Comparison of ENCODE assay signal across 1 cellular context in genomic region chr15:40382580-40383456, GRCh38.
A peak's percentile ranks its signal among the peaks of the same experiment; 100 is the strongest.
TF ChIP-seq lines count a peak whose summit lies in the region.

Gene KNSTRN, plus strand, starts transcription at chr15:40382721. Its CDS starts 115 bp downstream, at chr15:40382836.

TF ChIP-seq in HEK293, 187 proteins besides CTCF, POLR2A, EP300 and RAD21 (continued from another document):
- no peak for TF ChIP-seq PRDM4 (tag by site-specific recombination; IDR thresholded peaks at IDR 0.05)
- TF ChIP-seq ZBTB48 (tag by site-specific recombination; IDR thresholded peaks at IDR 0.05), result peak; percentile 70
- TF ChIP-seq TCF7L2 (IDR thresholded peaks at IDR 0.05; ENCODE audit: borderline replicate concordance, low read depth, low read length), result peak; percentile 60; the same call in 1 of the 2 replicates
- peak; percentile 92 for TF ChIP-seq KLF9 (tag by site-specific recombination; IDR thresholded peaks at IDR 0.05; ENCODE audit: low read depth)
- no peak for TF ChIP-seq HOXC10 (CRISPR knock-in tag; IDR thresholded peaks at IDR 0.05)
- TF ChIP-seq ZNF473 (tag by site-specific recombination; IDR thresholded peaks at IDR 0.05), result no peak
- TF ChIP-seq ZNF580 (tag by site-specific recombination; IDR thresholded peaks at IDR 0.05), result peak; percentile 99
- TF ChIP-seq ZNF558 (tag by site-specific recombination; IDR thresholded peaks at IDR 0.05), result no peak
- TF ChIP-seq EGR2 (tag by site-specific recombination; IDR thresholded peaks at IDR 0.05; ENCODE audit: low read depth), result 0 out of 2 replicates have a peak, but pooled peaks have one; percentile 12
- peak; percentile 31; the same call in 1 of the 2 replicates for TF ChIP-seq ZFHX2 (tag by site-specific recombination; conservative IDR thresholded peaks at IDR 0.05)
- TF ChIP-seq ZNF433 (tag by site-specific recombination; IDR thresholded peaks at IDR 0.05; ENCODE audit: low read depth), result no peak
- TF ChIP-seq TRIM28 (IDR thresholded peaks at IDR 0.05; ENCODE audit: borderline replicate concordance, low read length), result 0 out of 2 replicates have a peak, but pooled peaks have one; percentile 18
- TF ChIP-seq ZNF19 (tag by site-specific recombination; IDR thresholded peaks at IDR 0.05; ENCODE audit: low read depth), result no peak
- no peak for TF ChIP-seq ZNF132 (tag by site-specific recombination; IDR thresholded peaks at IDR 0.05; ENCODE audit: borderline replicate concordance)
- TF ChIP-seq, protein P1, sequence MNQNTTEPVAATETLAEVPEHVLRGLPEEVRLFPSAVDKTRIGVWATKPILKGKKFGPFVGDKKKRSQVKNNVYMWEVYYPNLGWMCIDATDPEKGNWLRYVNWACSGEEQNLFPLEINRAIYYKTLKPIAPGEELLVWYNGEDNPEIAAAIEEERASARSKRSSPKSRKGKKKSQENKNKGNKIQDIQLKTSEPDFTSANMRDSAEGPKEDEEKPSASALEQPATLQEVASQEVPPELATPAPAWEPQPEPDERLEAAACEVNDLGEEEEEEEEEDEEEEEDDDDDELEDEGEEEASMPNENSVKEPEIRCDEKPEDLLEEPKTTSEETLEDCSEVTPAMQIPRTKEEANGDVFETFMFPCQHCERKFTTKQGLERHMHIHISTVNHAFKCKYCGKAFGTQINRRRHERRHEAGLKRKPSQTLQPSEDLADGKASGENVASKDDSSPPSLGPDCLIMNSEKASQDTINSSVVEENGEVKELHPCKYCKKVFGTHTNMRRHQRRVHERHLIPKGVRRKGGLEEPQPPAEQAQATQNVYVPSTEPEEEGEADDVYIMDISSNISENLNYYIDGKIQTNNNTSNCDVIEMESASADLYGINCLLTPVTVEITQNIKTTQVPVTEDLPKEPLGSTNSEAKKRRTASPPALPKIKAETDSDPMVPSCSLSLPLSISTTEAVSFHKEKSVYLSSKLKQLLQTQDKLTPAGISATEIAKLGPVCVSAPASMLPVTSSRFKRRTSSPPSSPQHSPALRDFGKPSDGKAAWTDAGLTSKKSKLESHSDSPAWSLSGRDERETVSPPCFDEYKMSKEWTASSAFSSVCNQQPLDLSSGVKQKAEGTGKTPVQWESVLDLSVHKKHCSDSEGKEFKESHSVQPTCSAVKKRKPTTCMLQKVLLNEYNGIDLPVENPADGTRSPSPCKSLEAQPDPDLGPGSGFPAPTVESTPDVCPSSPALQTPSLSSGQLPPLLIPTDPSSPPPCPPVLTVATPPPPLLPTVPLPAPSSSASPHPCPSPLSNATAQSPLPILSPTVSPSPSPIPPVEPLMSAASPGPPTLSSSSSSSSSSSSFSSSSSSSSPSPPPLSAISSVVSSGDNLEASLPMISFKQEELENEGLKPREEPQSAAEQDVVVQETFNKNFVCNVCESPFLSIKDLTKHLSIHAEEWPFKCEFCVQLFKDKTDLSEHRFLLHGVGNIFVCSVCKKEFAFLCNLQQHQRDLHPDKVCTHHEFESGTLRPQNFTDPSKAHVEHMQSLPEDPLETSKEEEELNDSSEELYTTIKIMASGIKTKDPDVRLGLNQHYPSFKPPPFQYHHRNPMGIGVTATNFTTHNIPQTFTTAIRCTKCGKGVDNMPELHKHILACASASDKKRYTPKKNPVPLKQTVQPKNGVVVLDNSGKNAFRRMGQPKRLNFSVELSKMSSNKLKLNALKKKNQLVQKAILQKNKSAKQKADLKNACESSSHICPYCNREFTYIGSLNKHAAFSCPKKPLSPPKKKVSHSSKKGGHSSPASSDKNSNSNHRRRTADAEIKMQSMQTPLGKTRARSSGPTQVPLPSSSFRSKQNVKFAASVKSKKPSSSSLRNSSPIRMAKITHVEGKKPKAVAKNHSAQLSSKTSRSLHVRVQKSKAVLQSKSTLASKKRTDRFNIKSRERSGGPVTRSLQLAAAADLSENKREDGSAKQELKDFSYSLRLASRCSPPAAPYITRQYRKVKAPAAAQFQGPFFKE (tag by site-specific recombination; IDR thresholded peaks at IDR 0.05; ENCODE audit: borderline replicate concordance), result no peak
- TF ChIP-seq KLF16 (tag by site-specific recombination; IDR thresholded peaks at IDR 0.05), result peak; percentile 53; the same call in 1 of the 2 replicates
TF ChIP-seq in HEK293: peak in this region for 31.
